1 cellular context compared by ENCODE assay signal in genomic region chr10:104734408-104734807, GRCh38.
TF ChIP-seq lines count a peak whose summit lies in the region.

No MANE protein-coding gene starts in this region.

TF ChIP-seq in GM23338, 12 proteins besides CTCF, POLR2A, EP300 and RAD21 (continued from another document):
- TF ChIP-seq ZNF462 (CRISPR knock-in tag; IDR thresholded peaks at IDR 0.05) (no peak), NANOG (IDR thresholded peaks at IDR 0.05; ENCODE audit: borderline replicate concordance) (no peak), CREB1 (CRISPR knock-in tag; IDR thresholded peaks at IDR 0.05; ENCODE audit: low read depth) (no peak), EZH2 (IDR thresholded peaks at IDR 0.05; ENCODE audit: low read depth, unreplicated experiment) (no peak)
TF ChIP-seq in GM23338: peak in this region for 0.
